Comparison of ENCODE assay signal across 22 cellular contexts in the genomic region with DNA sequence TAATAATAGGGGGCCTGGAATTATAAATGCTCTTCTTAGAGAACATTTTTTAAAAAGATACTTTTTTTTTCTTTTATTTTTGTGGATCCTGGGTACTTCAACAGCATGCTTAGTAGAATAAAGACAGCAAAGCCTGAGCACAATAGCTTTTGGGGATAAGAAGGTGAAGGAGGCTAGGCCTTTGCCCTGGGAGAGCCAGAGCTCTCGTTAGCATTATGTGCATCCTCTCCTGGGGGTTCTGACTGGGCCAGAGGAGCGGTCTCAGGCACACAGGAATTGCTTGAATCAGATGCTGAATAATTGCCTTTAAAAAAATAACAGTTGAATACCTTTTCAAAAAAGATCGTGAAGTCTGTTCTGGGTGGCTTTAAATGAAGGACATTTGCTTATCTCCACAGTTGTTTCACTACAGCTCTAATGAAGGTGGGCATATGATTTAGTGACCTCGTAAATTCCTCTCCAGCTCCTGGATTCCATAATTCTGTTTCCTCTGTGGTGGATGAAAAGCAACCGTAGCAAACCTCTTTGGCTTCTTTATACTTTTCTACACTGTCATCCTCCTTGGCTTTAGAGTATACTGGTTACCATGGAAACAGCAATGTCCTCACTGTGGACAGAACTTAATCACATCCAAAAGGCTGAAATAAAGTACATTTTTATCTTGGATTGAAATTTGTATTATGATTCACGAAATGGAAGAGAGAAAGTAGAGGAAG.
DNase-seq lines count a peak whose midpoint lies in the region; ATAC-seq and TF ChIP-seq lines count a peak whose summit lies in the region.
"Had no signal": no experiment of that assay in that cellular context is flagged by ENCODE, and none has a peak within 500 bp of the region (broad histone marks: within the 10 kb centered on the region; RNA-seq: fewer than 3 reads in every experiment).

No MANE protein-coding gene starts in this region.

- no peaks in the 10 kb centered on the region for H3K27me3 ChIP-seq in SJCRH30
- H3K27me3 ChIP-seq in foreskin keratinocyte: peaks cover 12% of the 10 kb centered on the region
- H3K27me3 ChIP-seq: right atrium auricular region had no signal

- H3K27ac ChIP-seq in SJCRH30: no peak overlapping the region
- H3K27ac ChIP-seq in foreskin keratinocyte: no peak overlapping the region
- H3K27ac ChIP-seq: lower lobe of right lung, right atrium auricular region, RWPE1 had no signal

- no peaks in the 10 kb centered on the region for H3K9me3 ChIP-seq in SJCRH30 (replicated peaks)
- H3K9me3 ChIP-seq: lower lobe of right lung, right atrium auricular region had no signal

- no peaks in the 10 kb centered on the region for H3K36me3 ChIP-seq in SJCRH30
- H3K36me3 ChIP-seq: lower lobe of right lung, right atrium auricular region had no signal

- peak; percentile 58 for DNase-seq in NCI-H2227 (lab: John Stamatoyannopoulos, UW; ENCODE audit: unreplicated experiment)
- no peak for DNase-seq in NCI-H2227 treated with DMSO at 0.1 percent for 48 hours (lab: John Stamatoyannopoulos, UW)
- DNase-seq in astrocyte of the spinal cord (ENCODE audit: low read depth, low spot score): peak; percentile 33
- peak; percentile 23 for DNase-seq in fibroblast of the conjunctiva (ENCODE audit: low read depth)
- DNase-seq in stromal cell of bone marrow (ENCODE audit: low read depth): peak; percentile 40
- DNase-seq in SJCRH30: no peak
- no peak for DNase-seq in foreskin keratinocyte
- DNase-seq: activated B cell treated with CpG ODN at 0.5 μM for 24 hours; activated CD4-positive, alpha-beta memory T cell treated with anti-CD3 and anti-CD28 coated beads for 36 hours; activated T-cell treated with anti-CD3 and anti-CD28 coated beads for 4 hours; amygdala; cortex of kidney; Karpas-422; lower lobe of right lung; NCI-H1092 treated with DMSO at 0.1 percent for 48 hours; NCI-H2081; NCI-H524 treated with DMSO at 0.1 percent for 48 hours; substantia nigra had no signal

- H3K4me3 ChIP-seq in astrocyte of the spinal cord (ENCODE audit: low read depth, low read length) (no peak overlapping the region), SJCRH30 (no peak overlapping the region)
- H3K4me3 ChIP-seq: lower lobe of right lung, right atrium auricular region had no signal

- in situ Hi-C loops in astrocyte of the spinal cord (cut with HindIII; ENCODE audit: low sequenced_read_pairs): no loop called here

- ATAC-seq in foreskin keratinocyte (no peak), GM19455 (IDR thresholded peaks at IDR 0.05; ENCODE audit: unreplicated experiment) (no peak)
- ATAC-seq: lower lobe of right lung, SK-N-SH treated with all-trans-retinoic acid at 6 μM for 48 hours had no signal

- TF ChIP-seq CTCF in astrocyte of the spinal cord (IDR thresholded peaks at IDR 0.05; ENCODE audit: low read depth, low read length) (no peak), foreskin keratinocyte (conservative IDR thresholded peaks at IDR 0.05) (no peak)

- peaks cover 30% of the 10 kb centered on the region for H3K4me1 ChIP-seq in SJCRH30
- no peaks in the 10 kb centered on the region for H3K4me1 ChIP-seq in foreskin keratinocyte
- H3K4me1 ChIP-seq: lower lobe of right lung, right atrium auricular region had no signal

Comparison
In these comparisons a context has a peak if more than half of its experiments do, and no peak if none do; other contexts are left out.
1. DNase-seq: peak in NCI-H2227 (single experiment), astrocyte of the spinal cord (single experiment), fibroblast of the conjunctiva (single experiment) and stromal cell of bone marrow (single experiment); none in NCI-H2227 treated with DMSO at 0.1 percent for 48 hours (single experiment), SJCRH30 (0 of 2) and foreskin keratinocyte (0 of 2).